Comparison of ENCODE assay signal across 9 cellular contexts in genomic region chr17:78822552-78822951, GRCh38. TPM values are rescaled to one million over a fixed set of nuclear protein-coding genes. Genes with fewer than 3 reads are reported as not detected.
DNase-seq lines count a peak whose midpoint lies in the region; TF ChIP-seq lines count a peak whose summit lies in the region.
"Had no signal": no experiment of that assay in that cellular context is flagged by ENCODE, and none has a peak within 500 bp of the region (broad histone marks: within the 10 kb centered on the region; RNA-seq: fewer than 3 reads in every experiment).

No MANE protein-coding gene starts in this region.

- peaks cover 75% of the 10 kb centered on the region for H3K36me3 Mint-ChIP-seq in T-helper 1 cell treated with Interleukin-12 subunit alpha and Interleukin-12 subunit beta and Interleukin-4 antibody, amounts not matched to agents 30 μg/mL and 1 μg/mL, for 36 hours (ENCODE audit: low read depth)

- H3K4me3 ChIP-seq in WI38 (ENCODE audit: low read depth, low read length): peak overlapping the region; percentile 10; the same call in 1 of the 2 replicates
- no peak overlapping the region for H3K4me3 ChIP-seq in epithelial cell of esophagus (ENCODE audit: low read length)
- H3K4me3 ChIP-seq in skeletal muscle cell (ENCODE audit: low read depth, low read length): no peak overlapping the region

- DNase-seq in T-helper 1 cell: no peak
- peak; percentile 20 for DNase-seq in epithelial cell of esophagus (ENCODE audit: low read depth)
- DNase-seq in skeletal muscle cell (ENCODE audit: low read depth): peak; percentile 87
- DNase-seq in ureter (ENCODE audit: low spot score): no peak
- DNase-seq in RPMI8226: no peak
- no peak for DNase-seq in stimulated activated CD4-positive, alpha-beta T cell treated with anti-CD3 and anti-CD28 coated beads, Interleukin-1b, Interleukin-23, amount 100 ng/mL, for 48 hours
- DNase-seq: NCI-H524 had no signal

- H3K4me1 Mint-ChIP-seq in T-helper 1 cell treated with Interleukin-12 subunit alpha and Interleukin-12 subunit beta and Interleukin-4 antibody, amounts not matched to agents 30 μg/mL and 1 μg/mL, for 36 hours (ENCODE audit: low read depth): peaks cover 38% of the 10 kb centered on the region

- H3K27me3 Mint-ChIP-seq in T-helper 1 cell treated with Interleukin-12 subunit alpha and Interleukin-12 subunit beta and Interleukin-4 antibody, amounts not matched to agents 30 μg/mL and 1 μg/mL, for 36 hours (ENCODE audit: low read depth): no peaks in the 10 kb centered on the region

- no peaks in the 10 kb centered on the region for H3K9me3 Mint-ChIP-seq in T-helper 1 cell treated with Interleukin-12 subunit alpha and Interleukin-12 subunit beta and Interleukin-4 antibody, amounts not matched to agents 30 μg/mL and 1 μg/mL, for 36 hours

- TF ChIP-seq CTCF in WI38 (IDR thresholded peaks at IDR 0.05; ENCODE audit: low read depth, low read length) (no peak), epithelial cell of esophagus (IDR thresholded peaks at IDR 0.05; ENCODE audit: insufficient read depth, low read depth, low read length, missing control alignments) (no peak)

- H3K27ac Mint-ChIP-seq in T-helper 1 cell treated with Interleukin-12 subunit alpha and Interleukin-12 subunit beta and Interleukin-4 antibody, amounts not matched to agents 30 μg/mL and 1 μg/mL, for 36 hours: peak overlapping the region; percentile 28

- H3K4me3 Mint-ChIP-seq in T-helper 1 cell treated with Interleukin-12 subunit alpha and Interleukin-12 subunit beta and Interleukin-4 antibody, amounts not matched to agents 30 μg/mL and 1 μg/mL, for 36 hours: no peak overlapping the region

RNA-seq across cellular contexts. Expression of gene USP36, which starts 18.1 kb away (rescaled TPM):
- total RNA-seq in ureter: 92.0 TPM

RNA-seq across cellular contexts. Expression of gene CYTH1, which starts 40.5 kb away (rescaled TPM):
- 55.6 TPM for total RNA-seq in ureter

Comparison
In these comparisons a context has a peak if more than half of its experiments do, and no peak if none do; other contexts are left out.
1. DNase-seq: peak in epithelial cell of esophagus (single experiment) and skeletal muscle cell (single experiment); none in T-helper 1 cell (0 of 5), ureter (single experiment), RPMI8226 (single experiment) and stimulated activated CD4-positive, alpha-beta T cell treated with anti-CD3 and anti-CD28 coated beads, Interleukin-1b, Interleukin-23, amount 100 ng/mL, for 48 hours (single experiment).